In the genomic region with DNA sequence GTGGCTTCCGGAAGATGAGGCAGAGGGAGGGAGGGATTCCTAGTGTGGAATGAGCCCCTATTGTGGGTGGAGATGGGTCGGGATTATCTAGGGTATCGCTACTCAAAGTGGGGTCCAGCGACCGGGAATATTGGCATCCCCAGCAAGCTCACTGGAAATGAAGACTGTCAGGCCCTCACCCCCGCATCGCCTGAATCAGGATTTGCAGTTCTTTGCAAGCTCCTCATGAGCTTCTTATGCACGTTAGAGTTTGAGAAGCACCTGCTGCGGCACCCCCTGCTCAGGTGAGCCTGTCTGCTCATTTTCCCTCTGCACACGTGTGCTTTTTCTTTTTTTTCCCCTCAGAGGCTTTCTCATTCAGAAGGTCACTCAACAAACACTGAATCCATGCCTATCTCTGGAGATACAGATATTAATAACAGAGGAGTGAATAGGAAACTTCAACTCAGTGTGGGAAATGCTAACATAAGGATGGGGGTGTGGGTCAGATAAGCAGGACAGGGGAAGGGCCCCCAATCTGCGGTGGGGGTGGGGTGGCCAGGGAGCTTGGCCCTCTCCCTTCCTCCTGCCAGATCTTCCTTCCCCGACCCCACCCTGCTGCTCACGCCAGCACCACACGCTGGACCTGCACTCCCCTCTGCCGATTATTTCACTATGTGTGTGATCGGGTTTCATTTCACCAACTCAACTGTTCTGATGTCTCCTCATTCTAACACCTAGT, we compare ENCODE assay signal across 21 cellular contexts.
"Had no signal": no experiment of that assay in that cellular context is flagged by ENCODE, and none has a peak within 500 bp of the region (broad histone marks: within the 10 kb centered on the region; RNA-seq: fewer than 3 reads in every experiment).

No MANE protein-coding gene starts in this region.

- DNase-seq: activated CD4-positive, alpha-beta memory T cell treated with anti-CD3 and anti-CD28 coated beads, Interleukin-2, amount 10 ng/mL, durations not matched to agents 7 days and 5 days; activated CD4-positive, alpha-beta T cell treated with anti-CD3 and anti-CD28 coated beads, Interleukin-2, amount 10 ng/mL, durations not matched to agents 24 days and 14 days; activated effector memory CD4-positive, alpha-beta T cell treated with Interleukin-2 at 50 U/mL for 16 hours; activated naive CD4-positive, alpha-beta T cell treated with anti-CD3 and anti-CD28 coated beads, Interleukin-2, amount 10 ng/mL, durations not matched to agents 7 days and 5 days; activated naive CD8-positive, alpha-beta T cell treated with anti-CD3 and anti-CD28 coated beads, Interleukin-2, amount 50 U/mL, for 24 hours; activated T-cell treated with anti-CD3 and anti-CD28 coated beads, Interleukin-2, amount 50 U/mL, for 72 hours; cerebellar nuclear complex; heart left ventricle; left colon; nucleus accumbens; retina; spleen; stimulated activated CD4-positive, alpha-beta T cell treated with anti-CD3 and anti-CD28 coated beads, Interleukin-4, amount 100 ng/mL, for 24 hours; stimulated activated naive CD4-positive, alpha-beta T cell treated with Interleukin-2 at 50 U/mL for 16 hours; T-helper 9 cell had no signal

- H3K27me3 ChIP-seq: spleen, upper lobe of left lung had no signal

- H3K4me1 ChIP-seq: upper lobe of left lung had no signal

- H3K36me3 Mint-ChIP-seq: activated naive CD4-positive, alpha-beta T cell treated with anti-CD3 and anti-CD28 coated beads, Interleukin-2, amount 10 ng/mL, durations not matched to agents 7 days and 5 days; memory B cell had no signal

- H3K9me3 Mint-ChIP-seq: activated CD4-positive, alpha-beta memory T cell treated with anti-CD3 and anti-CD28 coated beads, Interleukin-2, amount 10 ng/mL, durations not matched to agents 7 days and 5 days; activated CD4-positive, alpha-beta T cell treated with anti-CD3 and anti-CD28 coated beads, Interleukin-2, amount 10 ng/mL, durations not matched to agents 24 days and 14 days; activated naive CD4-positive, alpha-beta T cell treated with anti-CD3 and anti-CD28 coated beads, Interleukin-2, amount 10 ng/mL, durations not matched to agents 7 days and 5 days; activated naive CD8-positive, alpha-beta T cell treated with anti-CD3 and anti-CD28 coated beads, Interleukin-2, amount 50 U/mL, for 24 hours; activated T-cell treated with anti-CD3 and anti-CD28 coated beads, Interleukin-2, amount 50 U/mL, for 72 hours; memory B cell had no signal

- H3K4me3 ChIP-seq: coronary artery, heart left ventricle, spleen, upper lobe of left lung had no signal

- H3K27ac Mint-ChIP-seq: activated CD4-positive, alpha-beta memory T cell treated with anti-CD3 and anti-CD28 coated beads, Interleukin-2, amount 10 ng/mL, durations not matched to agents 7 days and 5 days; activated CD4-positive, alpha-beta T cell treated with anti-CD3 and anti-CD28 coated beads, Interleukin-2, amount 10 ng/mL, durations not matched to agents 24 days and 14 days; activated naive CD4-positive, alpha-beta T cell treated with anti-CD3 and anti-CD28 coated beads, Interleukin-2, amount 10 ng/mL, durations not matched to agents 7 days and 5 days; activated naive CD8-positive, alpha-beta T cell treated with anti-CD3 and anti-CD28 coated beads, Interleukin-2, amount 50 U/mL, for 24 hours; activated T-cell treated with anti-CD3 and anti-CD28 coated beads, Interleukin-2, amount 50 U/mL, for 72 hours; memory B cell; nephron had no signal

- H3K9me3 ChIP-seq: spleen, upper lobe of left lung had no signal

- H3K4me3 Mint-ChIP-seq: activated CD4-positive, alpha-beta memory T cell treated with anti-CD3 and anti-CD28 coated beads, Interleukin-2, amount 10 ng/mL, durations not matched to agents 7 days and 5 days; activated CD4-positive, alpha-beta T cell treated with anti-CD3 and anti-CD28 coated beads, Interleukin-2, amount 10 ng/mL, durations not matched to agents 24 days and 14 days; activated naive CD4-positive, alpha-beta T cell treated with anti-CD3 and anti-CD28 coated beads, Interleukin-2, amount 10 ng/mL, durations not matched to agents 7 days and 5 days; activated naive CD8-positive, alpha-beta T cell treated with anti-CD3 and anti-CD28 coated beads, Interleukin-2, amount 50 U/mL, for 24 hours; activated T-cell treated with anti-CD3 and anti-CD28 coated beads, Interleukin-2, amount 50 U/mL, for 72 hours; memory B cell; nephron had no signal

- H3K27ac ChIP-seq: coronary artery, epithelial cell of prostate, heart left ventricle, spleen, upper lobe of left lung had no signal

- ATAC-seq: activated CD4-positive, CD25-positive, alpha-beta regulatory T cell treated with anti-CD3 and anti-CD28 coated beads, Interleukin-2, amount 50 U/mL, for 24 hours; activated naive CD8-positive, alpha-beta T cell treated with anti-CD3 and anti-CD28 coated beads, Interleukin-2, amount 50 U/mL, for 24 hours; activated T-cell treated with anti-CD3 and anti-CD28 coated beads, Interleukin-2, amount 50 U/mL, for 72 hours; heart left ventricle; left colon had no signal

- H3K27me3 Mint-ChIP-seq: activated CD4-positive, alpha-beta memory T cell treated with anti-CD3 and anti-CD28 coated beads, Interleukin-2, amount 10 ng/mL, durations not matched to agents 7 days and 5 days; activated CD4-positive, alpha-beta T cell treated with anti-CD3 and anti-CD28 coated beads, Interleukin-2, amount 10 ng/mL, durations not matched to agents 24 days and 14 days; memory B cell had no signal

- H3K36me3 ChIP-seq: heart left ventricle, spleen, upper lobe of left lung had no signal
